Comparison of ENCODE assay signal across 15 cellular contexts in genomic region chr2:234258562-234259141, GRCh38.
DNase-seq lines count a peak whose midpoint lies in the region; ATAC-seq, FAIRE-seq and TF ChIP-seq lines count a peak whose summit lies in the region.
"Had no signal": no experiment of that assay in that cellular context is flagged by ENCODE, and none has a peak within 500 bp of the region (broad histone marks: within the 10 kb centered on the region; RNA-seq: fewer than 3 reads in every experiment).

No MANE protein-coding gene starts in this region.

- H3K9me2 ChIP-seq in GM23338 (ENCODE audit: insufficient read depth), result 0 out of 2 replicates have a peak, but pooled peaks cover 4% of the 10 kb centered on the region

- H3F3A ChIP-seq in GM23338 (replicated peaks; ENCODE audit: low read depth), result no peaks in the 10 kb centered on the region

- peak; percentile 22 for DNase-seq in activated naive CD4-positive, alpha-beta T cell treated with anti-CD3 and anti-CD28 coated beads for 36 hours
- DNase-seq in activated naive CD4-positive, alpha-beta T cell treated with anti-CD3 and anti-CD28 coated beads, Interleukin-2, amount 10 ng/mL, durations not matched to agents 7 days and 5 days, result no peak
- DNase-seq in Panc1 (ENCODE audit: low read depth, low spot score) (no peak), endothelial cell of umbilical vein (ENCODE audit: low read depth, low spot score) (no peak), GM23338 (ENCODE audit: low spot score) (no peak), T1000 (lab: John Stamatoyannopoulos, UW) (no peak), SIG-M5 treated with dmso at 0.1 percent for 504 hours (lab: John Stamatoyannopoulos, UW; ENCODE audit: unreplicated experiment) (no peak)
- DNase-seq: activated CD8-positive, alpha-beta memory T cell treated with anti-CD3 and anti-CD28 coated beads for 24 hours; activated naive CD8-positive, alpha-beta T cell treated with anti-CD3 and anti-CD28 coated beads, Interleukin-2, amount 10 ng/mL, durations not matched to agents 7 days and 5 days; T-cell; uterus had no signal

- H2AFZ ChIP-seq in endothelial cell of umbilical vein (ENCODE audit: low read depth, low read length), result no peak overlapping the region
- H2AFZ ChIP-seq in GM23338, result no peak overlapping the region

- H3K4me3 ChIP-seq in Panc1 (ENCODE audit: low read depth in 2 of 2, low read length in 2 of 2), result no peak overlapping the region
- H3K4me3 ChIP-seq in endothelial cell of umbilical vein (replicated peaks in 1 of 3; ENCODE audit: insufficient read depth in 1 of 3, low read depth in 1 of 3, low read length in 3 of 3), result no peak overlapping the region
- H3K4me3 ChIP-seq in GM23338, result no peak overlapping the region
- H3K4me3 ChIP-seq: ovary, uterus had no signal

- POLR2A ChIA-PET in Panc1 (lab: Charles Lee) (interaction anchor here (0.5 kb wide), 2 partner anchors 398 to 805 kb away, joined by 3 to 8 read pairs; no protein-coding TSS in a partner anchor), endothelial cell of umbilical vein (lab: Charles Lee) (interaction anchor here (0.5 kb wide), 1 partner anchor 565 kb away, joined by 3 read pairs; no protein-coding TSS in a partner anchor)

- H3K27me3 ChIP-seq in Panc1 (ENCODE audit: control insufficient read depth, insufficient read depth, low read length), result no peaks in the 10 kb centered on the region
- H3K27me3 ChIP-seq in endothelial cell of umbilical vein (ENCODE audit: control insufficient read depth in 2 of 2, insufficient read depth in 2 of 2, low read length in 2 of 2), result no peaks in the 10 kb centered on the region
- H3K27me3 ChIP-seq in GM23338 (ENCODE audit: insufficient read depth), result no peaks in the 10 kb centered on the region
- H3K27me3 ChIP-seq: ovary, uterus had no signal

- ATAC-seq in Panc1 (peak; percentile 70), GM23338 (no peak)

- H3K9me3 Mint-ChIP-seq in activated naive CD4-positive, alpha-beta T cell treated with anti-CD3 and anti-CD28 coated beads for 36 hours, result no peaks in the 10 kb centered on the region
- H3K9me3 Mint-ChIP-seq in activated naive CD4-positive, alpha-beta T cell treated with anti-CD3 and anti-CD28 coated beads, Interleukin-2, amount 10 ng/mL, durations not matched to agents 7 days and 5 days, result peaks cover 11% of the 10 kb centered on the region
- H3K9me3 Mint-ChIP-seq in stimulated activated naive CD8-positive, alpha-beta T cell treated with anti-CD3 and anti-CD28 coated beads, Interleukin-15, Interleukin-2, amounts not matched to agents 100 ng/mL and 50 ng/mL, for 24 hours, result no peaks in the 10 kb centered on the region
- no peaks in the 10 kb centered on the region for H3K9me3 Mint-ChIP-seq in GM23338

- in situ Hi-C loops in Panc1 (cut with HindIII; ENCODE audit: low pct_unique_long_range_greater_than_20kb, low sequenced_read_pairs), result no loop called here

- H3K4me1 ChIP-seq in Panc1 (ENCODE audit: control insufficient read depth, insufficient read depth, low read length), result peaks cover 45% of the 10 kb centered on the region
- H3K4me1 ChIP-seq in endothelial cell of umbilical vein (ENCODE audit: control insufficient read depth, extremely low read depth, insufficient read depth, low read length), result peaks cover 11% of the 10 kb centered on the region
- H3K4me1 ChIP-seq in GM23338 (ENCODE audit: insufficient read depth), result no peaks in the 10 kb centered on the region
- H3K4me1 ChIP-seq: uterus had no signal

- CTCF ChIA-PET in activated naive CD4-positive, alpha-beta T cell treated with anti-CD3 and anti-CD28 coated beads for 36 hours (lab: Charles Lee), result interaction anchor here (1.0 kb wide), 2 partner anchors 13 to 108 kb away, joined by 3 read pairs; no protein-coding TSS in a partner anchor
- CTCF ChIA-PET in activated naive CD4-positive, alpha-beta T cell treated with anti-CD3 and anti-CD28 coated beads, Interleukin-2, amount 10 ng/mL, durations not matched to agents 7 days and 5 days (lab: Charles Lee), result interaction anchor here (0.6 to 1.6 kb wide), 3 partner anchors 22 to 123 kb away, joined by 3 to 5 read pairs (median 4); no protein-coding TSS in a partner anchor
- CTCF ChIA-PET in Panc1 (lab: Charles Lee) (no interaction called here), endothelial cell of umbilical vein (lab: Charles Lee) (interaction anchor here (0.6 to 3.4 kb wide), 17 partner anchors 9 to 287 kb away, joined by 3 to 38 read pairs (median 4); partner anchors contain the start of gene ARL4C)

- peaks cover 11% of the 10 kb centered on the region for H3K4me1 Mint-ChIP-seq in activated naive CD4-positive, alpha-beta T cell treated with anti-CD3 and anti-CD28 coated beads for 36 hours (ENCODE audit: low read depth)
- H3K4me1 Mint-ChIP-seq in activated naive CD4-positive, alpha-beta T cell treated with anti-CD3 and anti-CD28 coated beads, Interleukin-2, amount 10 ng/mL, durations not matched to agents 7 days and 5 days, result peaks cover 21% of the 10 kb centered on the region
- H3K4me1 Mint-ChIP-seq in stimulated activated naive CD8-positive, alpha-beta T cell treated with anti-CD3 and anti-CD28 coated beads, Interleukin-15, Interleukin-2, amounts not matched to agents 100 ng/mL and 50 ng/mL, for 24 hours (ENCODE audit: low read depth), result peaks cover 23% of the 10 kb centered on the region
- H3K4me1 Mint-ChIP-seq in GM23338, result peaks cover 3% of the 10 kb centered on the region

- no peaks in the 10 kb centered on the region for H3K27me3 Mint-ChIP-seq in activated naive CD4-positive, alpha-beta T cell treated with anti-CD3 and anti-CD28 coated beads for 36 hours (ENCODE audit: low read depth)
- H3K27me3 Mint-ChIP-seq in activated naive CD4-positive, alpha-beta T cell treated with anti-CD3 and anti-CD28 coated beads, Interleukin-2, amount 10 ng/mL, durations not matched to agents 7 days and 5 days, result peaks cover 8% of the 10 kb centered on the region
- H3K27me3 Mint-ChIP-seq in stimulated activated naive CD8-positive, alpha-beta T cell treated with anti-CD3 and anti-CD28 coated beads, Interleukin-15, Interleukin-2, amounts not matched to agents 100 ng/mL and 50 ng/mL, for 24 hours, result no peaks in the 10 kb centered on the region
- H3K27me3 Mint-ChIP-seq in GM23338 (ENCODE audit: insufficient read depth, low read depth, poor library complexity), result peaks cover 6% of the 10 kb centered on the region
- H3K27me3 Mint-ChIP-seq: activated naive CD8-positive, alpha-beta T cell treated with anti-CD3 and anti-CD28 coated beads, Interleukin-2, amount 10 ng/mL, durations not matched to agents 7 days and 5 days; T-cell had no signal

- no peak overlapping the region for H3K9ac ChIP-seq in endothelial cell of umbilical vein (replicated peaks; ENCODE audit: extremely low read depth, insufficient read depth, low read length)

- no peak for FAIRE-seq in endothelial cell of umbilical vein (lab: Jason Lieb, UNC)
- FAIRE-seq: colon, GM12891 had no signal

- no peaks in the 10 kb centered on the region for H3K36me3 Mint-ChIP-seq in activated naive CD4-positive, alpha-beta T cell treated with anti-CD3 and anti-CD28 coated beads for 36 hours (ENCODE audit: low read depth)
- H3K36me3 Mint-ChIP-seq in activated naive CD4-positive, alpha-beta T cell treated with anti-CD3 and anti-CD28 coated beads, Interleukin-2, amount 10 ng/mL, durations not matched to agents 7 days and 5 days, result peaks cover 1% of the 10 kb centered on the region
- H3K36me3 Mint-ChIP-seq in stimulated activated naive CD8-positive, alpha-beta T cell treated with anti-CD3 and anti-CD28 coated beads, Interleukin-15, Interleukin-2, amounts not matched to agents 100 ng/mL and 50 ng/mL, for 24 hours (ENCODE audit: low read depth), result no peaks in the 10 kb centered on the region
- H3K36me3 Mint-ChIP-seq in GM23338 (ENCODE audit: low read depth), result no peaks in the 10 kb centered on the region
- H3K36me3 Mint-ChIP-seq: T-cell had no signal

- TF ChIP-seq CTCF in Panc1 (IDR thresholded peaks at IDR 0.05), result no peak
- TF ChIP-seq CTCF in endothelial cell of umbilical vein (IDR thresholded peaks at IDR 0.05; ENCODE audit: extremely low read depth in 1 of 2, insufficient read depth in 1 of 2, low read depth in 1 of 2, low read length in 2 of 2), result no peak
- TF ChIP-seq CTCF in GM23338 (conservative IDR thresholded peaks at IDR 0.05; ENCODE audit: low read depth in 2 of 2), result no peak

- TF ChIP-seq POLR2A in endothelial cell of umbilical vein (IDR thresholded peaks at IDR 0.05; ENCODE audit: low read depth, low read length), result no peak

- no peaks in the 10 kb centered on the region for H3K79me2 ChIP-seq in endothelial cell of umbilical vein (ENCODE audit: control insufficient read depth, insufficient read depth, low read length)
- H3K79me2 ChIP-seq in GM23338 (replicated peaks; ENCODE audit: insufficient read depth), result no peaks in the 10 kb centered on the region

- H3K27ac Mint-ChIP-seq in activated naive CD4-positive, alpha-beta T cell treated with anti-CD3 and anti-CD28 coated beads for 36 hours, result no peak overlapping the region
- H3K27ac Mint-ChIP-seq in activated naive CD4-positive, alpha-beta T cell treated with anti-CD3 and anti-CD28 coated beads, Interleukin-2, amount 10 ng/mL, durations not matched to agents 7 days and 5 days, result no peak overlapping the region
- H3K27ac Mint-ChIP-seq in stimulated activated naive CD8-positive, alpha-beta T cell treated with anti-CD3 and anti-CD28 coated beads, Interleukin-15, Interleukin-2, amounts not matched to agents 100 ng/mL and 50 ng/mL, for 24 hours, result peak overlapping the region; percentile 33
- H3K27ac Mint-ChIP-seq in GM23338, result no peak overlapping the region
- H3K27ac Mint-ChIP-seq: activated naive CD8-positive, alpha-beta T cell treated with anti-CD3 and anti-CD28 coated beads, Interleukin-2, amount 10 ng/mL, durations not matched to agents 7 days and 5 days; T-cell had no signal

- H3K27ac ChIP-seq in Panc1 (ENCODE audit: low read length) (peak overlapping the region; percentile 99), endothelial cell of umbilical vein (ENCODE audit: insufficient read depth, low read depth, low read length) (peak overlapping the region; percentile 57), GM23338 (ENCODE audit: low read depth) (no peak overlapping the region)
- H3K27ac ChIP-seq: ovary, uterus had no signal

- intact Hi-C loops in activated naive CD4-positive, alpha-beta T cell treated with anti-CD3 and anti-CD28 coated beads for 36 hours (cut with micrococcal nuclease), result loop anchor here (2.0 kb wide), 2 partner anchors 14 to 122 kb away; no protein-coding TSS in a partner anchor
- intact Hi-C loops in Panc1 (cut with micrococcal nuclease; ENCODE audit: unreplicated experiment) (loop anchor here (5.0 kb wide), 3 partner anchors 121 to 281 kb away; no protein-coding TSS in a partner anchor), endothelial cell of umbilical vein (cut with micrococcal nuclease) (loop anchor here (1.0 to 10.0 kb wide), 12 partner anchors 12 to 566 kb away; no protein-coding TSS in a partner anchor)

- H3K4me2 ChIP-seq in endothelial cell of umbilical vein (ENCODE audit: insufficient read depth, low read length) (peak overlapping the region; percentile 28), GM23338 (no peak overlapping the region)

- no peaks in the 10 kb centered on the region for H3K9me1 ChIP-seq in endothelial cell of umbilical vein (replicated peaks; ENCODE audit: control insufficient read depth, extremely low read depth, insufficient read depth, low read length)

- peaks cover 26% of the 10 kb centered on the region; the same call in 1 of the 2 replicates for H3K9me3 ChIP-seq in Panc1 (ENCODE audit: control insufficient read depth, insufficient read depth, low read depth, low read length)
- no peaks in the 10 kb centered on the region for H3K9me3 ChIP-seq in endothelial cell of umbilical vein (replicated peaks; ENCODE audit: control insufficient read depth, insufficient read depth, low read length)
- H3K9me3 ChIP-seq: ovary, uterus had no signal

- BruUV-seq in Panc1 (replicated peaks; lab: Mats Ljungman, UMichigan) (no TSS peak), endothelial cell of umbilical vein (replicated peaks; lab: Mats Ljungman, UMichigan) (no TSS peak)

- dilution Hi-C loops in endothelial cell of umbilical vein (cut with MboI; ENCODE audit: extremely low pct_ligation_motif_present, low sequenced_read_pairs), result no loop called here

- H3K4me3 Mint-ChIP-seq in activated naive CD4-positive, alpha-beta T cell treated with anti-CD3 and anti-CD28 coated beads for 36 hours, result no peak overlapping the region
- H3K4me3 Mint-ChIP-seq in activated naive CD4-positive, alpha-beta T cell treated with anti-CD3 and anti-CD28 coated beads, Interleukin-2, amount 10 ng/mL, durations not matched to agents 7 days and 5 days, result no peak overlapping the region
- no peak overlapping the region for H3K4me3 Mint-ChIP-seq in stimulated activated naive CD8-positive, alpha-beta T cell treated with anti-CD3 and anti-CD28 coated beads, Interleukin-15, Interleukin-2, amounts not matched to agents 100 ng/mL and 50 ng/mL, for 24 hours
- no peak overlapping the region for H3K4me3 Mint-ChIP-seq in GM23338
- H3K4me3 Mint-ChIP-seq: activated naive CD8-positive, alpha-beta T cell treated with anti-CD3 and anti-CD28 coated beads, Interleukin-2, amount 10 ng/mL, durations not matched to agents 7 days and 5 days; T-cell had no signal

- H4K20me1 ChIP-seq in endothelial cell of umbilical vein (replicated peaks; ENCODE audit: control insufficient read depth, extremely low read depth, insufficient read depth, low read length) (no peaks in the 10 kb centered on the region), GM23338 (replicated peaks; ENCODE audit: insufficient read depth) (no peaks in the 10 kb centered on the region)

- H3K36me3 ChIP-seq in Panc1 (ENCODE audit: control insufficient read depth, insufficient read depth, low read length) (no peaks in the 10 kb centered on the region), endothelial cell of umbilical vein (ENCODE audit: control insufficient read depth in 2 of 2, extremely low read depth in 1 of 2, insufficient read depth in 2 of 2, low read length in 2 of 2) (no peaks in the 10 kb centered on the region), GM23338 (ENCODE audit: insufficient read depth) (no peaks in the 10 kb centered on the region)
- H3K36me3 ChIP-seq: ovary, uterus had no signal
